Comparison of ENCODE assay signal across 2 cellular contexts in the genomic region with DNA sequence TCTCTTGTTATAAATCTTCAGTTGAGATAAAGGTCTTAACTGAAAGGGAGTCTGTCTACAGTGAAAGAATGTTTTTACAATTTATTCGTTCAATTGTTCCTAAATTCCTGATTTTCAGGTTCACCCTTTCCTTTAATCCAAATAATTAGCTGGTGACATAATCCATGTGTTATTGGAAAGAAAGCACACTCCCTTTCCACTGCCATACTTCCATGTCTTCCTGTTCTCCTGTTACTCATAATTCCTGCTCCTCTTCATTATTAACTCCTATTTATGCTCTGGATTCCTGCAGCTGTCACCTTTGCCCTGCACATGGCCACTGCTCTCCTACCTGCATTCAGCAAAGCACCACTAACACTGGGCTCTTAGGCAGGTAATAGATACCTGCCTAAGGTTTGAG.
TF ChIP-seq lines count a peak whose summit lies in the region.

No MANE protein-coding gene starts in this region.

TF ChIP-seq in K562, 482 proteins besides CTCF, POLR2A, EP300 and RAD21:
- TF ChIP-seq GABPB1 (CRISPR knock-in tag; IDR thresholded peaks at IDR 0.05) (no peak), TAF9B (IDR thresholded peaks at IDR 0.05; ENCODE audit: partially characterized antibody) (no peak), HNRNPH1 (optimal IDR thresholded peaks at IDR 0.05; ENCODE audit: low read depth, low read length) (no peak), COPS2 (conservative IDR thresholded peaks at IDR 0.05) (no peak), CEBPG (CRISPR knock-in tag; IDR thresholded peaks at IDR 0.05) (no peak), CEBPG (tag; conservative IDR thresholded peaks at IDR 0.05 in 1 of 2, IDR thresholded peaks at IDR 0.05 in 1 of 2) (no peak), DMBX1 (CRISPR knock-in tag; IDR thresholded peaks at IDR 0.05; ENCODE audit: borderline replicate concordance) (no peak), ZNF324 (CRISPR knock-in tag; IDR thresholded peaks at IDR 0.05) (no peak), ZNF778 (CRISPR knock-in tag; IDR thresholded peaks at IDR 0.05) (no peak), ZNF24 (IDR thresholded peaks at IDR 0.05) (no peak), NEUROD1 (IDR thresholded peaks at IDR 0.05; ENCODE audit: borderline replicate concordance, low read depth, low read length, partially characterized antibody) (no peak)
- TF ChIP-seq, protein P1, sequence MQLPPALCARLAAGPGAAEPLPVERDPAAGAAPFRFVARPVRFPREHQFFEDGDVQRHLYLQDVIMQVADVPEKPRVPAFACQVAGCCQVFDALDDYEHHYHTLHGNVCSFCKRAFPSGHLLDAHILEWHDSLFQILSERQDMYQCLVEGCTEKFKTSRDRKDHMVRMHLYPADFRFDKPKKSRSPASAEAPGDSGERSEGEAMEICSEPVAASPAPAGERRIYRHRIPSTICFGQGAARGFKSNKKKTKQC (CRISPR knock-in tag; IDR thresholded peaks at IDR 0.05), result no peak
TF ChIP-seq in K562: peak in this region for 0.

TF ChIP-seq in H1, 55 proteins besides CTCF, POLR2A, EP300 and RAD21:
- TF ChIP-seq, protein P2, sequence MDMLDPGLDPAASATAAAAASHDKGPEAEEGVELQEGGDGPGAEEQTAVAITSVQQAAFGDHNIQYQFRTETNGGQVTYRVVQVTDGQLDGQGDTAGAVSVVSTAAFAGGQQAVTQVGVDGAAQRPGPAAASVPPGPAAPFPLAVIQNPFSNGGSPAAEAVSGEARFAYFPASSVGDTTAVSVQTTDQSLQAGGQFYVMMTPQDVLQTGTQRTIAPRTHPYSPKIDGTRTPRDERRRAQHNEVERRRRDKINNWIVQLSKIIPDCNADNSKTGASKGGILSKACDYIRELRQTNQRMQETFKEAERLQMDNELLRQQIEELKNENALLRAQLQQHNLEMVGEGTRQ (IDR thresholded peaks at IDR 0.05; ENCODE audit: low read length), result no peak
TF ChIP-seq in H1: peak in this region for 0.
